In genomic region chr9:107606149-107606790, GRCh38 we compare ENCODE assay signal across 25 cellular contexts.
DNase-seq lines count a peak whose midpoint lies in the region; ATAC-seq, FAIRE-seq and TF ChIP-seq lines count a peak whose summit lies in the region.
"Had no signal": no experiment of that assay in that cellular context is flagged by ENCODE, and none has a peak within 500 bp of the region (broad histone marks: within the 10 kb centered on the region; RNA-seq: fewer than 3 reads in every experiment).

No MANE protein-coding gene starts in this region.

- H3K18ac ChIP-seq in H1 (ENCODE audit: extremely low read depth, low read length) = no peak overlapping the region

- no peak overlapping the region for H4K5ac ChIP-seq in H1 (ENCODE audit: insufficient read length, low read depth, low read length)

- no peak overlapping the region for H3K56ac ChIP-seq in H1 (replicated peaks; ENCODE audit: insufficient read length, low read depth, low read length)

- no peak overlapping the region for H3K23ac ChIP-seq in H1 (ENCODE audit: insufficient read length)

- intact Hi-C loops in Right ventricle myocardium superior (cut with DNase I) = no loop called here
- intact Hi-C loops in heart left ventricle (cut with DNase I) = loop anchor here in 1 of 10 donors (10.0 kb wide), 1 partner anchor 111 kb away; no protein-coding TSS in a partner anchor
- intact Hi-C loops in transverse colon (cut with DNase I; ENCODE audit: low total_unique reads) = no loop called here

- in situ Hi-C loops in transverse colon (cut with MboI; ENCODE audit: low pct_ligation_motif_present in 1 of 4, low pct_unique_long_range_greater_than_20kb in 1 of 4, low sequenced_read_pairs in 3 of 4) (no loop called here), ACHN (cut with HindIII; ENCODE audit: low pct_ligation_motif_present, low pct_unique_long_range_greater_than_20kb, low sequenced_read_pairs) (no loop called here)

- no peak overlapping the region for H3K4ac ChIP-seq in H1 (replicated peaks; ENCODE audit: insufficient read length, low read depth, low read length)

- H3K36me3 ChIP-seq in heart left ventricle (no peaks in the 10 kb centered on the region), H1 (ENCODE audit: control insufficient read depth in 2 of 4, insufficient read depth in 4 of 4, low read length in 3 of 4) (no peaks in the 10 kb centered on the region), mucosa of rectum (ENCODE audit: control insufficient read depth in 2 of 2, insufficient read depth in 2 of 2, low read length in 2 of 2) (no peaks in the 10 kb centered on the region), transverse colon (no peaks in the 10 kb centered on the region)
- H3K36me3 ChIP-seq: BE2C; BLaER1 treated with 17β-estradiol and CSF1 and Interleukin-3, amounts not matched to agents 10 nM and 100 nM had no signal

- peak; percentile 3 for DNase-seq in Right ventricle myocardium superior
- DNase-seq in heart left ventricle = no peak
- no peak for DNase-seq in H1 (ENCODE audit: low read depth in 1 of 2, low spot score in 2 of 2)
- DNase-seq in transverse colon = peak; percentile 69
- no peak for DNase-seq in ACHN
- no peak for DNase-seq in DMS114 treated with DMSO at 0.1 percent for 48 hours (lab: John Stamatoyannopoulos, UW; ENCODE audit: unreplicated experiment)
- DNase-seq: AML-193; BE2C; CD4-positive, alpha-beta T cell; CD8-positive, alpha-beta memory T cell; DMS 273 treated with DMSO at 0.1 percent for 48 hours; DMS53; DMS79 treated with DMSO at 0.1 percent for 48 hours; GF-D8; HCEC 1CT had no signal

- POLR2A ChIA-PET in H1 (lab: Charles Lee; ENCODE audit: partially characterized antibody) = no interaction called here

- no peak overlapping the region for H2AK5ac ChIP-seq in H1 (ENCODE audit: low read depth, low read length)

- peak overlapping the region; percentile 70 for H2AFZ ChIP-seq in H1 (ENCODE audit: low read length)
- H2AFZ ChIP-seq: GM23338 had no signal

- H3K27me3 ChIP-seq in heart left ventricle (no peaks in the 10 kb centered on the region), H1 (replicated peaks in 1 of 4; ENCODE audit: control insufficient read depth in 3 of 4, extremely low read depth in 1 of 4, insufficient read depth in 3 of 4, low read length in 3 of 4) (no peaks in the 10 kb centered on the region), mucosa of rectum (ENCODE audit: control insufficient read depth in 2 of 2, insufficient read depth in 2 of 2, low read length in 2 of 2) (no peaks in the 10 kb centered on the region), transverse colon (no peaks in the 10 kb centered on the region)
- H3K27me3 ChIP-seq: BE2C; BLaER1 treated with 17β-estradiol and CSF1 and Interleukin-3, amounts not matched to agents 10 nM and 100 nM had no signal

- no peak for TF ChIP-seq POLR2A in heart left ventricle (IDR thresholded peaks at IDR 0.05)
- TF ChIP-seq POLR2A in H1 (IDR thresholded peaks at IDR 0.05; ENCODE audit: control extremely low read depth in 1 of 2, low read depth in 2 of 2, low read length in 2 of 2) = no peak
- TF ChIP-seq POLR2A in transverse colon (IDR thresholded peaks at IDR 0.05) = peak; percentile 37

- H4K20me1 ChIP-seq in H1 (replicated peaks in 1 of 2; ENCODE audit: control insufficient read depth in 1 of 2, insufficient read depth in 2 of 2, low read length in 2 of 2) = no peaks in the 10 kb centered on the region
- H4K20me1 ChIP-seq: BLaER1 treated with 17β-estradiol and CSF1 and Interleukin-3, amounts not matched to agents 10 nM and 100 nM had no signal

- H3K79me1 ChIP-seq in H1 (ENCODE audit: low read depth, low read length) = no peaks in the 10 kb centered on the region

- no peak overlapping the region for H4K8ac ChIP-seq in H1 (ENCODE audit: extremely low read depth, insufficient read depth, low read length)

- FAIRE-seq in H1 (lab: Jason Lieb, UNC) = no peak
- FAIRE-seq: A204.1, D721Med, GM12891, GM18507, H54 had no signal

- no peak overlapping the region for H3K4me3 ChIP-seq in heart left ventricle
- no peak overlapping the region for H3K4me3 ChIP-seq in H1 (ENCODE audit: extremely low read depth in 1 of 4, insufficient read depth in 2 of 4, low read depth in 3 of 4, low read length in 4 of 4)
- peak overlapping the region in 1 of 2 donors; percentile 34 for H3K4me3 ChIP-seq in mucosa of rectum (ENCODE audit: low read length in 2 of 2)
- no peak overlapping the region for H3K4me3 ChIP-seq in transverse colon
- H3K4me3 ChIP-seq: BLaER1 treated with 17β-estradiol and CSF1 and Interleukin-3, amounts not matched to agents 10 nM and 100 nM; GM23338 had no signal

- H2BK5ac ChIP-seq in H1 (ENCODE audit: low read depth, low read length) = no peak overlapping the region

- H3K9ac ChIP-seq in H1 (replicated peaks in 1 of 4; ENCODE audit: extremely low read depth in 1 of 4, low read depth in 3 of 4, low read length in 3 of 4) (no peak overlapping the region), mucosa of rectum (ENCODE audit: low read depth in 1 of 2, low read length in 2 of 2) (peak overlapping the region in 1 of 2 donors; percentile 8)
- H3K9ac ChIP-seq: BLaER1 treated with 17β-estradiol and CSF1 and Interleukin-3, amounts not matched to agents 10 nM and 100 nM had no signal

- no peak overlapping the region for H2BK12ac ChIP-seq in H1 (ENCODE audit: low read depth, low read length)

- CTCF ChIA-PET in H1 (lab: Charles Lee; ENCODE audit: partially characterized antibody) = interaction anchor here (0.7 kb wide), 1 partner anchor 12 kb away, joined by 3 read pairs; no protein-coding TSS in a partner anchor

- H3K14ac ChIP-seq in H1 (ENCODE audit: insufficient read length) = no peak overlapping the region

- no peaks in the 10 kb centered on the region for H3K79me2 ChIP-seq in H1 (ENCODE audit: control insufficient read depth in 1 of 2, insufficient read depth in 2 of 2, low read length in 2 of 2)

- TF ChIP-seq EP300 in H1 (IDR thresholded peaks at IDR 0.05; ENCODE audit: borderline replicate concordance in 1 of 2, low read depth in 2 of 2, low read length in 2 of 2) = no peak
- TF ChIP-seq EP300 in transverse colon (IDR thresholded peaks at IDR 0.05; ENCODE audit: low read depth) = no peak

- H3K23me2 ChIP-seq in H1 (ENCODE audit: low read depth, low read length) = no peaks in the 10 kb centered on the region

- 83 to 90% (median 87%) methylated on average over 8 of the region's 8 CpGs for WGBS in heart left ventricle, 4 donors
- 95% methylated on average over 7 of the region's 8 CpGs; no CpG with 5 or more reads in 1 of the 2 experiments for WGBS in H1 (ENCODE audit: extremely low coverage in 1 of 2, insufficient coverage in 1 of 2, insufficient read length in 1 of 2, insufficient replicate concordance in 2 of 2, low coverage in 1 of 2, low lambda C conversion rate in 2 of 2, missing lambda C conversion rate in 1 of 2), 2 experiments
- WGBS in transverse colon (ENCODE audit: low coverage in 1 of 2), 2 donors = 65 to 68% methylated on average over 5 to 8 of the region's 8 CpGs

- H3K27ac ChIP-seq in heart left ventricle = no peak overlapping the region
- H3K27ac ChIP-seq in H1 (ENCODE audit: low read depth, low read length) = no peak overlapping the region
- H3K27ac ChIP-seq in mucosa of rectum (ENCODE audit: low read depth in 2 of 2, low read length in 2 of 2) = peak overlapping the region; percentile 77
- H3K27ac ChIP-seq in transverse colon = peak overlapping the region; percentile 65 to 82 (median 72)
- H3K27ac ChIP-seq: 22Rv1; BLaER1 treated with 17β-estradiol and CSF1 and Interleukin-3, amounts not matched to agents 10 nM and 100 nM had no signal

- no peak overlapping the region for H2BK20ac ChIP-seq in H1 (ENCODE audit: low read length)

- TF ChIP-seq CTCF in heart left ventricle (IDR thresholded peaks at IDR 0.05) (no peak), H1 (IDR thresholded peaks at IDR 0.05; ENCODE audit: control extremely low read depth in 1 of 3, insufficient read depth in 1 of 3, low read depth in 1 of 3, low read length in 3 of 3) (no peak), transverse colon (IDR thresholded peaks at IDR 0.05) (no peak)

- H3K9me3 ChIP-seq in heart left ventricle = no peaks in the 10 kb centered on the region
- no peaks in the 10 kb centered on the region for H3K9me3 ChIP-seq in H1 (ENCODE audit: insufficient read depth in 2 of 2, low read depth in 1 of 2, low read length in 1 of 2)
- H3K9me3 ChIP-seq in mucosa of rectum (ENCODE audit: control insufficient read depth in 2 of 2, low read length in 2 of 2) = no peaks in the 10 kb centered on the region
- no peaks in the 10 kb centered on the region for H3K9me3 ChIP-seq in transverse colon
- H3K9me3 ChIP-seq: BE2C; BLaER1 treated with 17β-estradiol and CSF1 and Interleukin-3, amounts not matched to agents 10 nM and 100 nM had no signal

- no peak overlapping the region for H2BK120ac ChIP-seq in H1 (replicated peaks; ENCODE audit: low read depth, low read length)

- H2BK15ac ChIP-seq in H1 (ENCODE audit: low read length) = no peak overlapping the region

- no peak for TF ChIP-seq RAD21 in H1 (IDR thresholded peaks at IDR 0.05 in 1 of 2, conservative IDR thresholded peaks at IDR 0.05 in 1 of 2; ENCODE audit: low read depth in 2 of 2, low read length in 2 of 2)

- no peak overlapping the region for H4K91ac ChIP-seq in H1 (replicated peaks; ENCODE audit: insufficient read length, low read length)

- ATAC-seq in Right ventricle myocardium superior (ENCODE audit: poor library complexity) (no peak), heart left ventricle (no peak), HG03196 (IDR thresholded peaks at IDR 0.05; ENCODE audit: unreplicated experiment) (no peak)
- ATAC-seq: GM23338 had no signal

- H3K4me2 ChIP-seq in H1 (ENCODE audit: insufficient read depth in 1 of 2, low read depth in 2 of 2, low read length in 2 of 2) = no peak overlapping the region
- H3K4me2 ChIP-seq: BLaER1 treated with 17β-estradiol and CSF1 and Interleukin-3, amounts not matched to agents 10 nM and 100 nM; GM23338 had no signal

- H3K4me1 ChIP-seq in heart left ventricle (peaks cover 0 to 4% (median 0%) of the 10 kb centered on the region in 12 donors), H1 (replicated peaks in 1 of 4; ENCODE audit: control insufficient read depth in 3 of 4, insufficient read depth in 4 of 4, low read length in 3 of 4) (no peaks in the 10 kb centered on the region), mucosa of rectum (ENCODE audit: control insufficient read depth in 2 of 2, insufficient read depth in 2 of 2, low read length in 2 of 2) (peaks cover 16 to 42% of the 10 kb centered on the region in 2 donors), transverse colon (peaks cover 0 to 43% (median 17%) of the 10 kb centered on the region in 4 donors)
- H3K4me1 ChIP-seq: BE2C had no signal

TF ChIP-seq in H1, 55 proteins besides CTCF, POLR2A, EP300 and RAD21:
- TF ChIP-seq RFX5 (IDR thresholded peaks at IDR 0.05; ENCODE audit: borderline replicate concordance, low read depth, low read length) (no peak), FOSL1 (IDR thresholded peaks at IDR 0.05; ENCODE audit: insufficient read depth, low read depth, low read length) (no peak), CBX5 (IDR thresholded peaks at IDR 0.05; ENCODE audit: low read depth, low read length) (no peak), TCF12 (IDR thresholded peaks at IDR 0.05; ENCODE audit: low read depth, low read length) (no peak), HDAC2 (IDR thresholded peaks at IDR 0.05; ENCODE audit: borderline replicate concordance in 1 of 2, low read depth in 2 of 2, low read length in 2 of 2) (no peak), CHD2 (IDR thresholded peaks at IDR 0.05; ENCODE audit: low read length) (no peak), SP4 (IDR thresholded peaks at IDR 0.05; ENCODE audit: low read length) (no peak)

Comparison
In these comparisons a context has a peak if more than half of its experiments do, and no peak if none do; other contexts are left out.
1. DNase-seq: peak in Right ventricle myocardium superior (single experiment) and transverse colon (single experiment); none in heart left ventricle (0 of 5), H1 (0 of 2), ACHN (single experiment) and DMS114 treated with DMSO at 0.1 percent for 48 hours (single experiment).
2. H3K27ac ChIP-seq: peak in mucosa of rectum (2 of 2) and transverse colon (4 of 4); none in heart left ventricle (0 of 12) and H1 (single experiment).